In genomic region chr17:2949469-2950044, GRCh38 we compare ENCODE assay signal across 14 cellular contexts.
DNase-seq lines count a peak whose midpoint lies in the region; ATAC-seq and TF ChIP-seq lines count a peak whose summit lies in the region.
"Had no signal": no experiment of that assay in that cellular context is flagged by ENCODE, and none has a peak within 500 bp of the region (broad histone marks: within the 10 kb centered on the region; RNA-seq: fewer than 3 reads in every experiment).

No MANE protein-coding gene starts in this region.

- no peak overlapping the region for H3K18ac ChIP-seq in IMR-90 (ENCODE audit: low read depth, low read length)

- intact Hi-C loops in IMR-90 (cut with micrococcal nuclease), result no loop called here
- intact Hi-C loops in MCF 10A (cut with micrococcal nuclease), result loop anchor here (1.0 kb wide), 1 partner anchor 23 kb away; no protein-coding TSS in a partner anchor

- TF ChIP-seq POLR2A in IMR-90 (IDR thresholded peaks at IDR 0.05; ENCODE audit: low read depth, low read length), result no peak
- TF ChIP-seq POLR2A in suprapubic skin (IDR thresholded peaks at IDR 0.05), result no peak

- H2BK15ac ChIP-seq in IMR-90 (ENCODE audit: low read depth, low read length), result no peak overlapping the region

- H3K27me3 ChIP-seq in IMR-90 (ENCODE audit: control insufficient read depth, insufficient read depth, low read length) (no peaks in the 10 kb centered on the region), right atrium auricular region (no peaks in the 10 kb centered on the region), suprapubic skin (no peaks in the 10 kb centered on the region)
- H3K27me3 ChIP-seq: hepatocyte had no signal

- H3K4me1 ChIP-seq in IMR-90 (ENCODE audit: control insufficient read depth, insufficient read depth, low read length) (0 out of 2 replicates have a peak, but pooled peaks cover 1% of the 10 kb centered on the region), right atrium auricular region (peaks cover 0 to 19% of the 10 kb centered on the region in 2 donors), suprapubic skin (peaks cover 4% of the 10 kb centered on the region)

- no peak overlapping the region for H2AFZ ChIP-seq in IMR-90 (replicated peaks; ENCODE audit: low read length, poor library complexity)
- H2AFZ ChIP-seq: hepatocyte had no signal

- WGBS in IMR-90 (ENCODE audit: extremely low coverage in 2 of 2, insufficient read length in 1 of 2), 2 experiments, result 82% methylated on average over 3 of the region's 7 CpGs; no CpG with 5 or more reads in 1 of the 2 experiments
- 13% methylated on average over 6 of the region's 7 CpGs for WGBS in suprapubic skin

- peak overlapping the region; percentile 23 for H3K27ac Mint-ChIP-seq in MCF 10A (ENCODE audit: low read depth, unreplicated experiment)

- no peak overlapping the region for H4K8ac ChIP-seq in IMR-90 (ENCODE audit: low read depth in 2 of 2, low read length in 2 of 2)

- peak; percentile 62 for ATAC-seq in IMR-90 (ENCODE audit: low read depth)
- ATAC-seq: activated T-cell treated with anti-CD3 and anti-CD28 coated beads, Interleukin-2, amount 50 U/mL, for 4 hours had no signal

- no peaks in the 10 kb centered on the region for H3K9me1 ChIP-seq in IMR-90 (ENCODE audit: insufficient read depth, low read length)

- H3K14ac ChIP-seq in IMR-90 (replicated peaks; ENCODE audit: low read depth, low read length), result no peak overlapping the region

- no peaks in the 10 kb centered on the region for H3K9me3 ChIP-seq in IMR-90 (ENCODE audit: control insufficient read depth, insufficient read depth, low read length)
- no peaks in the 10 kb centered on the region for H3K9me3 ChIP-seq in right atrium auricular region
- no peaks in the 10 kb centered on the region for H3K9me3 ChIP-seq in suprapubic skin

- DNase-seq in IMR-90 (peak; percentile 49), MCF 10A (ENCODE audit: unreplicated experiment) (peak; percentile 92), right atrium auricular region (ENCODE audit: low spot score) (peak; percentile 69), suprapubic skin (ENCODE audit: low spot score in 2 of 2) (peak; percentile 71 to 78), GM10266 (ENCODE audit: extremely low spot score) (no peak), NCI-H774 (lab: John Stamatoyannopoulos, UW) (no peak), NCI-H1417 (lab: John Stamatoyannopoulos, UW) (no peak)
- DNase-seq in activated naive CD4-positive, alpha-beta T cell treated with anti-CD3 and anti-CD28 coated beads, Interleukin-2, amount 50 U/mL, for 16 hours, result no peak
- DNase-seq: activated T-cell treated with anti-CD3 and anti-CD28 coated beads, Interleukin-2, amount 50 U/mL, for 4 hours; cortex of kidney; DMS 273 treated with DMSO at 0.1 percent for 48 hours; NCI-H187; OCI-M1 had no signal

- peaks cover 17% of the 10 kb centered on the region for H3K4me1 Mint-ChIP-seq in MCF 10A (ENCODE audit: insufficient read depth, unreplicated experiment)

- H3K9me3 Mint-ChIP-seq in MCF 10A (ENCODE audit: unreplicated experiment), result no peaks in the 10 kb centered on the region
- H3K9me3 Mint-ChIP-seq: activated T-cell treated with anti-CD3 and anti-CD28 coated beads, Interleukin-2, amount 50 U/mL, for 4 hours had no signal

- H3K4me3 Mint-ChIP-seq in MCF 10A (ENCODE audit: unreplicated experiment), result no peak overlapping the region
- H3K4me3 Mint-ChIP-seq: activated T-cell treated with anti-CD3 and anti-CD28 coated beads, Interleukin-2, amount 50 U/mL, for 4 hours had no signal

- peaks cover 6% of the 10 kb centered on the region for H3K36me3 Mint-ChIP-seq in MCF 10A (ENCODE audit: insufficient read depth, unreplicated experiment)

- H3K27me3 Mint-ChIP-seq in MCF 10A (ENCODE audit: insufficient read depth, unreplicated experiment), result no peaks in the 10 kb centered on the region

- POLR2A ChIA-PET in IMR-90 (lab: Charles Lee; ENCODE audit: unreplicated experiment) (no interaction called here), MCF 10A (lab: Yijun Ruan, JAX) (interaction anchor here (0.6 to 2.5 kb wide), 9 partner anchors 10 to 82 kb away, joined by 3 to 11 read pairs (median 4); no protein-coding TSS in a partner anchor)

- H3K4ac ChIP-seq in IMR-90 (ENCODE audit: low read depth, low read length), result no peak overlapping the region

- H2BK120ac ChIP-seq in IMR-90 (ENCODE audit: low read depth, low read length), result no peak overlapping the region

- CTCF ChIA-PET in IMR-90 (lab: Yijun Ruan, JAX) (no interaction called here), MCF 10A (lab: Yijun Ruan, JAX) (interaction anchor here (2.0 kb wide), 1 partner anchor 20 kb away, joined by 6 read pairs; no protein-coding TSS in a partner anchor)

- no peak overlapping the region for H2BK20ac ChIP-seq in IMR-90 (ENCODE audit: low read depth, low read length)

- H3K36me3 ChIP-seq in IMR-90 (ENCODE audit: control insufficient read depth, insufficient read depth, low read length) (no peaks in the 10 kb centered on the region), right atrium auricular region (no peaks in the 10 kb centered on the region), suprapubic skin (no peaks in the 10 kb centered on the region)

- no peak for TF ChIP-seq EP300 in suprapubic skin (IDR thresholded peaks at IDR 0.05)

- TF ChIP-seq CTCF in IMR-90 (conservative IDR thresholded peaks at IDR 0.05; ENCODE audit: low read depth, low read length) (no peak), MCF 10A (IDR thresholded peaks at IDR 0.05; ENCODE audit: unreplicated experiment) (no peak), right atrium auricular region (IDR thresholded peaks at IDR 0.05) (no peak), suprapubic skin (IDR thresholded peaks at IDR 0.05) (no peak), GM10266 (IDR thresholded peaks at IDR 0.05; ENCODE audit: control insufficient read depth, insufficient read depth, low read depth, missing control alignments) (no peak)

- H4K91ac ChIP-seq in IMR-90 (ENCODE audit: insufficient read depth, low read depth, low read length), result no peak overlapping the region

- H2AK9ac ChIP-seq in IMR-90 (replicated peaks; ENCODE audit: low read depth, low read length, poor library complexity), result no peak overlapping the region

- H3K9ac ChIP-seq in IMR-90 (ENCODE audit: low read depth, low read length), result no peak overlapping the region

- in situ Hi-C loops in IMR-90 (cut with MboI; ENCODE audit: low sequenced_read_pairs), result no loop called here

- H4K5ac ChIP-seq in IMR-90 (ENCODE audit: low read depth, low read length), result no peak overlapping the region

- H2AK5ac ChIP-seq in IMR-90 (ENCODE audit: low read depth, low read length), result no peak overlapping the region

- H3K23ac ChIP-seq in IMR-90 (ENCODE audit: low read depth, low read length), result no peak overlapping the region

- no peaks in the 10 kb centered on the region for H4K20me1 ChIP-seq in IMR-90 (ENCODE audit: insufficient read depth, low read length)

- H3K79me1 ChIP-seq in IMR-90 (ENCODE audit: low read depth in 1 of 2, low read length in 2 of 2), result peaks cover 0 to 3% of the 10 kb centered on the region in 2 experiments; a peak in 1 of 4 replicates

- dilution Hi-C loops in IMR-90 (cut with HindIII; ENCODE audit: low sequenced_read_pairs, unreplicated experiment), result no loop called here

- no peak overlapping the region for H3K4me2 ChIP-seq in IMR-90 (ENCODE audit: low read depth, low read length)
- H3K4me2 ChIP-seq: hepatocyte had no signal

- H3K27ac ChIP-seq in IMR-90 (ENCODE audit: insufficient read depth, low read length), result no peak overlapping the region
- H3K27ac ChIP-seq in right atrium auricular region, result no peak overlapping the region
- no peak overlapping the region for H3K27ac ChIP-seq in suprapubic skin
- H3K27ac ChIP-seq: hepatocyte had no signal

- no peak overlapping the region for H3K56ac ChIP-seq in IMR-90 (ENCODE audit: extremely low read depth, insufficient read depth, low read length)

- peak overlapping the region; percentile 54 for H2BK5ac ChIP-seq in IMR-90 (ENCODE audit: low read depth, low read length, poor library complexity, severe bottlenecking)

- no peak for TF ChIP-seq RAD21 in IMR-90 (IDR thresholded peaks at IDR 0.05; ENCODE audit: low read length)

- no TSS peak for BruUV-seq in IMR-90 (replicated peaks; lab: Mats Ljungman, UMichigan)
- no TSS peak for BruUV-seq in MCF 10A (replicated peaks; lab: Mats Ljungman, UMichigan)

- H3K4me3 ChIP-seq in IMR-90 (ENCODE audit: insufficient read depth, low read depth, low read length) (no peak overlapping the region), right atrium auricular region (no peak overlapping the region), suprapubic skin (no peak overlapping the region)
- H3K4me3 ChIP-seq: hepatocyte had no signal

TF ChIP-seq in IMR-90, 13 proteins besides CTCF, POLR2A, EP300 and RAD21:
- TF ChIP-seq CEBPB (IDR thresholded peaks at IDR 0.05; ENCODE audit: low read depth, low read length), result no peak
- TF ChIP-seq RCOR1 (IDR thresholded peaks at IDR 0.05; ENCODE audit: insufficient replicate concordance, low read length), result no peak
- no peak for TF ChIP-seq BHLHE40 (IDR thresholded peaks at IDR 0.05; ENCODE audit: low read depth, low read length)
- no peak for TF ChIP-seq MAFK (IDR thresholded peaks at IDR 0.05; ENCODE audit: low read depth, low read length)
- no peak for TF ChIP-seq SMC3 (IDR thresholded peaks at IDR 0.05; ENCODE audit: low read depth, low read length)
- no peak for TF ChIP-seq NFE2L2 (IDR thresholded peaks at IDR 0.05; ENCODE audit: low read depth, low read length)
- TF ChIP-seq USF2 (IDR thresholded peaks at IDR 0.05; ENCODE audit: low read depth, low read length), result no peak
- TF ChIP-seq FOS (IDR thresholded peaks at IDR 0.05; ENCODE audit: low read depth, low read length), result no peak
TF ChIP-seq in IMR-90: peak in this region for 0.

Comparison
In these comparisons a context has a peak if more than half of its experiments do, and no peak if none do; other contexts are left out.
1. DNase-seq: peak in IMR-90 (single experiment), MCF 10A (single experiment), right atrium auricular region (single experiment) and suprapubic skin (2 of 2); none in activated naive CD4-positive, alpha-beta T cell treated with anti-CD3 and anti-CD28 coated beads, Interleukin-2, amount 50 U/mL, for 16 hours (single experiment), GM10266 (single experiment), NCI-H774 (single experiment) and NCI-H1417 (0 of 3).